In the genomic region with DNA sequence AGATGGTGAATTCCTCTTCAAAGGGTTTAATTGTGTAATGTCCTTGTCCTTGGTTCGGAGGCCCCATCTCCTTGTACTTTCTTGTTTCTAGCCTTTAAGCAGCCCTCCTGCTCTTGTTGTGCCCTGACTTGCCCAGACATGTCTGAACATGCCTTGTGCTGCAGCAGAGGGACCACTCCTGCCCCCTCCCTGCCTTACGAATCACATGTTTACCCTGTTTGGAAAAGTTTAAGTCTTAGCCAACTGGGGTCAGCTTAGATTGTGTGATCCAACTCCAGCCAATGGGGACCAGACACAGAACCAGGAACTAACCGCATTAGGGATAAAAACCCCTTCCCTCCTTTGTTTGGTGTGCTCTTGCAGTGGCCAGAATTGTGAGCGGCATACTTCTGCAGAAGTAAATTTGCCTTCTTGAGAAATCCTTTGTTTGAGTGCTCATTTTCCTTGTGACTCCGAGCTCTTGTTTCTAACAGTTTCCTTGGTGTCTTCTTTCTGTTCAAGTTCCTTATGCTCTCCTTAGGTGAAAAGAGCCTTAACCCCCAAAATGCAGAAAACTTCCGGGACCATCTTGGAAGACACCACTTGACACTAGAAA, we compare ENCODE assay signal across 2 cellular contexts.
TF ChIP-seq lines count a peak whose summit lies in the region.

No MANE protein-coding gene starts in this region.

TF ChIP-seq in A549, 52 proteins besides CTCF, POLR2A, EP300 and RAD21:
- no peak for TF ChIP-seq CEBPB (IDR thresholded peaks at IDR 0.05)
- peak; percentile 68; the same call in 1 of the 2 replicates for TF ChIP-seq TP53 (CRISPR knock-in tag; IDR thresholded peaks at IDR 0.05)

TF ChIP-seq in HEK293, 187 proteins besides CTCF, POLR2A, EP300 and RAD21:
- TF ChIP-seq ZNF138 (tag by site-specific recombination; IDR thresholded peaks at IDR 0.05; ENCODE audit: borderline replicate concordance) (no peak), TRIM28 (IDR thresholded peaks at IDR 0.05; ENCODE audit: borderline replicate concordance, low read length) (peak; percentile 91), SETDB1 (IDR thresholded peaks at IDR 0.05; ENCODE audit: insufficient read length, low read length) (peak; percentile 99)
- TF ChIP-seq, protein P1, sequence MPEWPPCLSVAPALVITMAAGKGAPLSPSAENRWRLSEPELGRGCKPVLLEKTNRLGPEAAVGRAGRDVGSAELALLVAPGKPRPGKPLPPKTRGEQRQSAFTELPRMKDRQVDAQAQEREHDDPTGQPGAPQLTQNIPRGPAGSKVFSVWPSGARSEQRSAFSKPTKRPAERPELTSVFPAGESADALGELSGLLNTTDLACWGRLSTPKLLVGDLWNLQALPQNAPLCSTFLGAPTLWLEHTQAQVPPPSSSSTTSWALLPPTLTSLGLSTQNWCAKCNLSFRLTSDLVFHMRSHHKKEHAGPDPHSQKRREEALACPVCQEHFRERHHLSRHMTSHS (tag by site-specific recombination; IDR thresholded peaks at IDR 0.05): no peak
- TF ChIP-seq, protein P2, sequence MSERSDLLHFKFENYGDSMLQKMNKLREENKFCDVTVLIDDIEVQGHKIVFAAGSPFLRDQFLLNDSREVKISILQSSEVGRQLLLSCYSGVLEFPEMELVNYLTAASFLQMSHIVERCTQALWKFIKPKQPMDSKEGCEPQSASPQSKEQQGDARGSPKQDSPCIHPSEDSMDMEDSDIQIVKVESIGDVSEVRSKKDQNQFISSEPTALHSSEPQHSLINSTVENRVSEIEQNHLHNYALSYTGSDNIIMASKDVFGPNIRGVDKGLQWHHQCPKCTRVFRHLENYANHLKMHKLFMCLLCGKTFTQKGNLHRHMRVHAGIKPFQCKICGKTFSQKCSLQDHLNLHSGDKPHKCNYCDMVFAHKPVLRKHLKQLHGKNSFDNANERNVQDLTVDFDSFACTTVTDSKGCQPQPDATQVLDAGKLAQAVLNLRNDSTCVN (tag by site-specific recombination; optimal IDR thresholded peaks at IDR 0.05): no peak
